8 cellular contexts compared by ENCODE assay signal in genomic region chrX:16869393-16870094, GRCh38. TPM values are rescaled to one million over a fixed set of nuclear protein-coding genes. Genes with fewer than 3 reads are reported as not detected.
DNase-seq lines count a peak whose midpoint lies in the region; ATAC-seq and TF ChIP-seq lines count a peak whose summit lies in the region.

No MANE protein-coding gene starts in this region.

- DNase-seq in ACHN (peak; percentile 37), NCI-H69 (lab: John Stamatoyannopoulos, UW) (peak; percentile 83), foreskin fibroblast (peak in 1 of 2 donors; percentile 65), omental fat pad (ENCODE audit: low spot score) (no peak), NCI-H1694 (lab: John Stamatoyannopoulos, UW) (no peak)
- DNase-seq in activated T-helper 9 cell treated with anti-CD3 and anti-CD28 coated beads, Interleukin-2, amount 50 U/mL, for 16 hours (ENCODE audit: low read depth): peak; percentile 30

- TF ChIP-seq CTCF in foreskin fibroblast (IDR thresholded peaks at IDR 0.05; ENCODE audit: low read depth, low read length) (no peak), omental fat pad (IDR thresholded peaks at IDR 0.05) (no peak)

- in situ Hi-C loops in ACHN (cut with HindIII; ENCODE audit: low pct_ligation_motif_present, low pct_unique_long_range_greater_than_20kb, low sequenced_read_pairs): no loop called here

- ATAC-seq in GM18858 (IDR thresholded peaks at IDR 0.05; ENCODE audit: unreplicated experiment) (peak; percentile 33), HG03045 (IDR thresholded peaks at IDR 0.05; ENCODE audit: unreplicated experiment) (peak; percentile 55), omental fat pad (ENCODE audit: low FRiP score) (peak; percentile 63)

- peak overlapping the region; percentile 69 to 84 for H3K4me3 ChIP-seq in foreskin fibroblast (ENCODE audit: low read depth in 1 of 2, low read length in 2 of 2)

RNA-seq across cellular contexts. Expression of gene RBBP7, which starts 0.6 kb away (rescaled TPM):
- 10 to 100 TPM; 57.4 to 74.3 (median 70.9) TPM for total RNA-seq in omental fat pad

Comparison
In these comparisons a context has a peak if more than half of its experiments do, and no peak if none do; other contexts are left out.
1. DNase-seq: peak in ACHN (single experiment), NCI-H69 (single experiment) and activated T-helper 9 cell treated with anti-CD3 and anti-CD28 coated beads, Interleukin-2, amount 50 U/mL, for 16 hours (single experiment); none in omental fat pad (single experiment) and NCI-H1694 (single experiment).
2. Peak in every context shown above with its lines, with median percentiles within 50 percentile points of each other: ATAC-seq.